In genomic region chr2:32364290-32364689, GRCh38 we compare ENCODE assay signal across 7 cellular contexts. TPM values are rescaled to one million over a fixed set of nuclear protein-coding genes. Genes with fewer than 3 reads are reported as not detected.
DNase-seq lines count a peak whose midpoint lies in the region; ATAC-seq, FAIRE-seq and TF ChIP-seq lines count a peak whose summit lies in the region.
"Not testable (repeated sequence)": the region's sequence is repeated elsewhere in the genome, so short reads cannot be mapped to it uniquely, and the experiment has no call there.

No MANE protein-coding gene starts in this region.

- H2AFZ ChIP-seq in IMR-90 (replicated peaks; ENCODE audit: low read length, poor library complexity); HepG2 (ENCODE audit: low read length): not testable (repeated sequence)

- not testable (repeated sequence) for H3K9ac ChIP-seq in IMR-90 (ENCODE audit: low read depth, low read length); HepG2 (ENCODE audit: insufficient read depth, low read depth, low read length)

- FAIRE-seq in HepG2 (lab: Jason Lieb, UNC) = not testable (repeated sequence)

- not testable (repeated sequence) for ATAC-seq in IMR-90 (ENCODE audit: low read depth); activated T-cell treated with anti-CD3 and anti-CD28 coated beads, Interleukin-2, amount 50 U/mL, for 72 hours (replicated peaks in 1 of 2); central memory CD8-positive, alpha-beta T cell (replicated peaks; ENCODE audit: extremely low read depth, poor library complexity, severe bottlenecking); natural killer cell
- peak; percentile 63 for ATAC-seq in HepG2

- H3K4me1 ChIP-seq in CD8-positive, alpha-beta memory T cell (ENCODE audit: insufficient read depth, low read length) = peaks cover 27% of the 10 kb centered on the region
- H3K4me1 ChIP-seq in IMR-90 (ENCODE audit: control insufficient read depth, insufficient read depth, low read length) = not testable (repeated sequence)
- peaks cover 77% of the 10 kb centered on the region for H3K4me1 ChIP-seq in HepG2 (ENCODE audit: insufficient read depth, low read length)

- peaks cover 100% of the 10 kb centered on the region for H3K79me2 ChIP-seq in HepG2 (ENCODE audit: insufficient read depth, low read length)

- not testable (repeated sequence) for H4K91ac ChIP-seq in IMR-90 (ENCODE audit: insufficient read depth, low read depth, low read length)

- POLR2A ChIA-PET in CD8-positive, alpha-beta memory T cell (lab: Charles Lee) = not testable (repeated sequence)
- POLR2A ChIA-PET in IMR-90 (lab: Charles Lee; ENCODE audit: unreplicated experiment) = interaction anchor here (0.6 kb wide), 2 partner anchors 40 to 93 kb away, joined by 3 read pairs; no protein-coding TSS in a partner anchor
- POLR2A ChIA-PET in HepG2 (lab: Yijun Ruan, JAX) = interaction anchor here (0.7 kb wide), 1 partner anchor 30 kb away, joined by 3 read pairs; no protein-coding TSS in a partner anchor

- H3K4ac ChIP-seq in IMR-90 (ENCODE audit: low read depth, low read length) = not testable (repeated sequence)

- in situ Hi-C loops in IMR-90 (cut with MboI; ENCODE audit: low sequenced_read_pairs); HepG2 (cut with HindIII; ENCODE audit: extremely low pct_ligation_motif_present, low pct_unique_long_range_greater_than_20kb): not testable (repeated sequence)

- DNase-seq in CD8-positive, alpha-beta memory T cell; IMR-90; activated T-cell treated with anti-CD3 and anti-CD28 coated beads, Interleukin-2, amount 50 U/mL, for 72 hours; central memory CD8-positive, alpha-beta T cell (ENCODE audit: low spot score in 2 of 2); HepG2 (ENCODE audit: low spot score); natural killer cell: not testable (repeated sequence)

- H3K27ac ChIP-seq in CD8-positive, alpha-beta memory T cell (ENCODE audit: low read depth, low read length) = not testable (repeated sequence)
- 0 out of 2 replicates have a peak overlapping the region, but pooled peaks have one; percentile 42 for H3K27ac ChIP-seq in IMR-90 (ENCODE audit: insufficient read depth, low read length)
- H3K27ac ChIP-seq in HepG2 (ENCODE audit: extremely low read length, insufficient read depth, low read length) = peak overlapping the region; percentile 24

- H4K20me1 ChIP-seq in IMR-90 (ENCODE audit: insufficient read depth, low read length) = peaks cover 96% of the 10 kb centered on the region
- peaks cover 72% of the 10 kb centered on the region for H4K20me1 ChIP-seq in HepG2 (ENCODE audit: insufficient read depth, low read length)

- H2BK15ac ChIP-seq in IMR-90 (ENCODE audit: low read depth, low read length) = not testable (repeated sequence)

- TF ChIP-seq POLR2A in IMR-90 (IDR thresholded peaks at IDR 0.05; ENCODE audit: low read depth, low read length); HepG2 (IDR thresholded peaks at IDR 0.05; ENCODE audit: insufficient read depth in 1 of 2, low read depth in 2 of 2, low read length in 2 of 2): not testable (repeated sequence)

- H3K9me3 Mint-ChIP-seq in CD8-positive, alpha-beta memory T cell; activated T-cell treated with anti-CD3 and anti-CD28 coated beads, Interleukin-2, amount 50 U/mL, for 72 hours; central memory CD8-positive, alpha-beta T cell; natural killer cell; stimulated activated naive CD8-positive, alpha-beta T cell treated with anti-CD3 and anti-CD28 coated beads, Interleukin-15, Interleukin-2, amounts not matched to agents 100 ng/mL and 50 ng/mL, for 24 hours: not testable (repeated sequence)

- dilution Hi-C loops in IMR-90 (cut with HindIII; ENCODE audit: low sequenced_read_pairs, unreplicated experiment) = not testable (repeated sequence)

- not testable (repeated sequence) for BruUV-seq in IMR-90 (replicated peaks; lab: Mats Ljungman, UMichigan); HepG2 (replicated peaks; lab: Mats Ljungman, UMichigan)

- H3K23ac ChIP-seq in IMR-90 (ENCODE audit: low read depth, low read length) = not testable (repeated sequence)

- not testable (repeated sequence) for H2AK5ac ChIP-seq in IMR-90 (ENCODE audit: low read depth, low read length)

- intact Hi-C loops in IMR-90 (cut with micrococcal nuclease); HepG2 (cut with micrococcal nuclease; ENCODE audit: unreplicated experiment); natural killer cell (cut with micrococcal nuclease): not testable (repeated sequence)

- peaks cover 3 to 44% of the 10 kb centered on the region in 2 experiments; a peak in 3 of 4 replicates for H3K79me1 ChIP-seq in IMR-90 (ENCODE audit: low read depth in 1 of 2, low read length in 2 of 2)

- H2BK120ac ChIP-seq in IMR-90 (ENCODE audit: low read depth, low read length) = not testable (repeated sequence)

- H3K4me3 Mint-ChIP-seq in CD8-positive, alpha-beta memory T cell = peak overlapping the region in 4 of 7 donors; percentile 12 to 52 (median 18)
- peak overlapping the region in 1 of 2 donors; percentile 44 for H3K4me3 Mint-ChIP-seq in activated T-cell treated with anti-CD3 and anti-CD28 coated beads, Interleukin-2, amount 50 U/mL, for 72 hours
- H3K4me3 Mint-ChIP-seq in central memory CD8-positive, alpha-beta T cell = peak overlapping the region; percentile 15
- H3K4me3 Mint-ChIP-seq in natural killer cell = peak overlapping the region; percentile 1
- H3K4me3 Mint-ChIP-seq in stimulated activated naive CD8-positive, alpha-beta T cell treated with anti-CD3 and anti-CD28 coated beads, Interleukin-15, Interleukin-2, amounts not matched to agents 100 ng/mL and 50 ng/mL, for 24 hours = not testable (repeated sequence)

- CTCF ChIA-PET in CD8-positive, alpha-beta memory T cell (lab: Charles Lee); IMR-90 (lab: Yijun Ruan, JAX); HepG2 (lab: Yijun Ruan, JAX; ENCODE audit: low intra/inter-chr PET ratio, low total read pairs): not testable (repeated sequence)

- H4K8ac ChIP-seq in IMR-90 (ENCODE audit: low read depth in 2 of 2, low read length in 2 of 2) = not testable (repeated sequence)

- peak overlapping the region in 4 of 8 donors; percentile 10 to 41 (median 24) for H3K27ac Mint-ChIP-seq in CD8-positive, alpha-beta memory T cell
- H3K27ac Mint-ChIP-seq in activated T-cell treated with anti-CD3 and anti-CD28 coated beads, Interleukin-2, amount 50 U/mL, for 72 hours = peak overlapping the region; percentile 92
- H3K27ac Mint-ChIP-seq in central memory CD8-positive, alpha-beta T cell (ENCODE audit: low read depth) = peak overlapping the region; percentile 41
- peak overlapping the region; percentile 64 for H3K27ac Mint-ChIP-seq in natural killer cell
- peak overlapping the region; percentile 42 for H3K27ac Mint-ChIP-seq in stimulated activated naive CD8-positive, alpha-beta T cell treated with anti-CD3 and anti-CD28 coated beads, Interleukin-15, Interleukin-2, amounts not matched to agents 100 ng/mL and 50 ng/mL, for 24 hours

- not testable (repeated sequence) for H2BK5ac ChIP-seq in IMR-90 (ENCODE audit: low read depth, low read length, poor library complexity, severe bottlenecking)

- not testable (repeated sequence) for TF ChIP-seq RAD21 in IMR-90 (IDR thresholded peaks at IDR 0.05; ENCODE audit: low read length); HepG2 (CRISPR knock-in tag; IDR thresholded peaks at IDR 0.05)

- no CpG with 5 or more reads among the region's 9 CpGs for WGBS in IMR-90 (ENCODE audit: extremely low coverage in 2 of 2, insufficient read length in 1 of 2), 2 experiments
- WGBS in HepG2 (ENCODE audit: low lambda C conversion rate) = 78% methylated on average over 9 of the region's 9 CpGs

- H3K4me2 ChIP-seq in IMR-90 (ENCODE audit: low read depth, low read length); HepG2 (ENCODE audit: low read depth, low read length): not testable (repeated sequence)

- H3K56ac ChIP-seq in IMR-90 (ENCODE audit: extremely low read depth, insufficient read depth, low read length) = not testable (repeated sequence)

- H3K9me3 ChIP-seq in CD8-positive, alpha-beta memory T cell (ENCODE audit: low read length); IMR-90 (ENCODE audit: control insufficient read depth, insufficient read depth, low read length); HepG2 (ENCODE audit: low read length): not testable (repeated sequence)

- H3K9me1 ChIP-seq in IMR-90 (ENCODE audit: insufficient read depth, low read length) = peaks cover 12% of the 10 kb centered on the region

- not testable (repeated sequence) for H3K4me3 ChIP-seq in CD8-positive, alpha-beta memory T cell (ENCODE audit: low read length); IMR-90 (ENCODE audit: insufficient read depth, low read depth, low read length); HepG2 (replicated peaks in 1 of 3; ENCODE audit: insufficient read depth in 1 of 3, low read depth in 2 of 3, low read length in 3 of 3)

- peaks cover 0 to 19% (median 5%) of the 10 kb centered on the region in 3 donors for H3K36me3 Mint-ChIP-seq in CD8-positive, alpha-beta memory T cell
- peaks cover 5 to 16% of the 10 kb centered on the region in 2 donors for H3K36me3 Mint-ChIP-seq in activated T-cell treated with anti-CD3 and anti-CD28 coated beads, Interleukin-2, amount 50 U/mL, for 72 hours (ENCODE audit: insufficient read depth in 2 of 2)
- not testable (repeated sequence) for H3K36me3 Mint-ChIP-seq in central memory CD8-positive, alpha-beta T cell (ENCODE audit: insufficient read depth); natural killer cell
- H3K36me3 Mint-ChIP-seq in stimulated activated naive CD8-positive, alpha-beta T cell treated with anti-CD3 and anti-CD28 coated beads, Interleukin-15, Interleukin-2, amounts not matched to agents 100 ng/mL and 50 ng/mL, for 24 hours (ENCODE audit: low read depth) = peaks cover 41% of the 10 kb centered on the region

- not testable (repeated sequence) for H4K5ac ChIP-seq in IMR-90 (ENCODE audit: low read depth, low read length)

- H3K14ac ChIP-seq in IMR-90 (replicated peaks; ENCODE audit: low read depth, low read length) = not testable (repeated sequence)

- not testable (repeated sequence) for H2AK9ac ChIP-seq in IMR-90 (replicated peaks; ENCODE audit: low read depth, low read length, poor library complexity)

- TF ChIP-seq CTCF in IMR-90 (conservative IDR thresholded peaks at IDR 0.05; ENCODE audit: low read depth, low read length); HepG2 (CRISPR knock-in tag; IDR thresholded peaks at IDR 0.05); natural killer cell (IDR thresholded peaks at IDR 0.05): not testable (repeated sequence)

- H2BK20ac ChIP-seq in IMR-90 (ENCODE audit: low read depth, low read length) = not testable (repeated sequence)

- H3K36me3 ChIP-seq in CD8-positive, alpha-beta memory T cell (ENCODE audit: insufficient read depth, low read length); IMR-90 (ENCODE audit: control insufficient read depth, insufficient read depth, low read length): not testable (repeated sequence)
- H3K36me3 ChIP-seq in HepG2 (replicated peaks in 1 of 2; ENCODE audit: control insufficient read depth in 1 of 2, insufficient read depth in 2 of 2, low read length in 2 of 2) = peaks cover 2 to 12% of the 10 kb centered on the region in 2 experiments; a peak in 3 of 5 replicates

- not testable (repeated sequence) for H3K27me3 Mint-ChIP-seq in CD8-positive, alpha-beta memory T cell; activated T-cell treated with anti-CD3 and anti-CD28 coated beads, Interleukin-2, amount 50 U/mL, for 72 hours (ENCODE audit: low read depth); central memory CD8-positive, alpha-beta T cell; natural killer cell (ENCODE audit: low read depth in 2 of 2); stimulated activated naive CD8-positive, alpha-beta T cell treated with anti-CD3 and anti-CD28 coated beads, Interleukin-15, Interleukin-2, amounts not matched to agents 100 ng/mL and 50 ng/mL, for 24 hours

- not testable (repeated sequence) for H3K27me3 ChIP-seq in CD8-positive, alpha-beta memory T cell (ENCODE audit: insufficient read depth, low read length, poor library complexity, severe bottlenecking); IMR-90 (ENCODE audit: control insufficient read depth, insufficient read depth, low read length); HepG2 (ENCODE audit: control insufficient read depth in 1 of 2, insufficient read depth in 2 of 2, low read length in 2 of 2)

- not testable (repeated sequence) for H3K18ac ChIP-seq in IMR-90 (ENCODE audit: low read depth, low read length)

- TF ChIP-seq EP300 in HepG2 (IDR thresholded peaks at IDR 0.05; ENCODE audit: low read depth in 2 of 2, low read length in 2 of 2); HepG2 (CRISPR knock-in tag; IDR thresholded peaks at IDR 0.05; ENCODE audit: borderline replicate concordance): not testable (repeated sequence)

- peaks cover 74 to 92% (median 88%) of the 10 kb centered on the region in 3 donors for H3K4me1 Mint-ChIP-seq in CD8-positive, alpha-beta memory T cell
- peaks cover 79% of the 10 kb centered on the region for H3K4me1 Mint-ChIP-seq in activated T-cell treated with anti-CD3 and anti-CD28 coated beads, Interleukin-2, amount 50 U/mL, for 72 hours (ENCODE audit: low read depth)
- H3K4me1 Mint-ChIP-seq in central memory CD8-positive, alpha-beta T cell = peaks cover 74% of the 10 kb centered on the region
- H3K4me1 Mint-ChIP-seq in natural killer cell = peaks cover 70 to 80% of the 10 kb centered on the region in 2 donors
- peaks cover 81% of the 10 kb centered on the region for H3K4me1 Mint-ChIP-seq in stimulated activated naive CD8-positive, alpha-beta T cell treated with anti-CD3 and anti-CD28 coated beads, Interleukin-15, Interleukin-2, amounts not matched to agents 100 ng/mL and 50 ng/mL, for 24 hours (ENCODE audit: low read depth)

RNA-seq across cellular contexts. Expression of gene BIRC6, which starts 7.5 kb away (rescaled TPM):
- total RNA-seq in CD8-positive, alpha-beta memory T cell = 10 to 100 TPM; 71.8 to 72.5 TPM
- polyA plus RNA-seq in CD8-positive, alpha-beta memory T cell = 32.4 TPM
- total RNA-seq in IMR-90 (2012; rRNA removed) = 251 and 316 TPM in 2 replicates
- polyA plus RNA-seq in IMR-90 (2012; rRNA removed) = 21.1 and 26.5 TPM in 2 replicates
- 7.3 and 9.8 TPM in 2 replicates for polyA plus RNA-seq in IMR-90 (2012; cell fraction: cytosol; rRNA removed)
- 11.4 and 57.8 TPM in 2 replicates for polyA plus RNA-seq in IMR-90 (2012; cell fraction: nucleus; rRNA removed; ENCODE audit: low replicate concordance)
- 10 to 100 TPM; 89.0 to 91.8 TPM for total RNA-seq in activated T-cell treated with anti-CD3 and anti-CD28 coated beads, Interleukin-2, amount 50 U/mL, for 72 hours
- total RNA-seq in HepG2 (2016; rRNA removed; fragmentation: Illumina TruSeq; extraction: Trizol) = 120 and 158 TPM in 2 replicates
- total RNA-seq in HepG2 (2016; cell fraction: cytosol; rRNA removed; fragmentation: Illumina TruSeq; extraction: Trizol; ENCODE audit: low read depth) = 98.2 and 106 TPM in 2 replicates
- total RNA-seq in HepG2 (2016; cell fraction: insoluble cytoplasmic fraction; rRNA removed; fragmentation: Illumina TruSeq; extraction: Trizol) = 111 and 153 TPM in 2 replicates
- total RNA-seq in HepG2 (2016; cell fraction: membrane; rRNA removed; fragmentation: Illumina TruSeq; extraction: Trizol) = 68.7 and 72.0 TPM in 2 replicates
- total RNA-seq in HepG2 (2016; cell fraction: nucleus; rRNA removed; fragmentation: Illumina TruSeq; extraction: Trizol) = 178 and 187 TPM in 2 replicates
- 64.8 and 65.6 TPM in 2 replicates for polyA plus RNA-seq in HepG2 (2011; rRNA removed)
- 36.0 and 51.5 TPM in 2 replicates for polyA plus RNA-seq in HepG2 (2011; cell fraction: cytosol; rRNA removed)
- 98.6 and 106 TPM in 2 replicates for polyA plus RNA-seq in HepG2 (2011; cell fraction: nucleus; rRNA removed)
- polyA plus RNA-seq in HepG2 (2012) = 42.2 and 47.8 TPM in 2 replicates
- polyA plus RNA-seq in HepG2 (2016; cell fraction: cytosol; fragmentation: Illumina TruSeq; extraction: Trizol; ENCODE audit: low read depth) = 2.3 and 2.4 TPM in 2 replicates
- 64.2 and 67.3 TPM in 2 replicates for polyA plus RNA-seq in HepG2 (2016; cell fraction: insoluble cytoplasmic fraction; fragmentation: Illumina TruSeq; extraction: Trizol; ENCODE audit: low read depth)
- polyA plus RNA-seq in HepG2 (2016; cell fraction: membrane; fragmentation: Illumina TruSeq; extraction: Trizol; ENCODE audit: low read depth) = 5.8 and 7.0 TPM in 2 replicates
- polyA plus RNA-seq in HepG2 (2016; cell fraction: nucleus; fragmentation: Illumina TruSeq; extraction: Trizol; ENCODE audit: insufficient read depth, low read depth) = 59.4 and 64.8 TPM in 2 replicates
- polyA minus RNA-seq in HepG2 (2011; rRNA and poly(A)+ RNA removed; ENCODE audit: low replicate concordance) = 673 and 951 TPM in 2 replicates
- 177 and 213 TPM in 2 replicates for polyA minus RNA-seq in HepG2 (2011; cell fraction: cytosol; rRNA and poly(A)+ RNA removed)
- 675 and 750 TPM in 2 replicates for polyA minus RNA-seq in HepG2 (2011; cell fraction: nucleus; rRNA and poly(A)+ RNA removed)
- total RNA-seq in natural killer cell = 100 to 1,000 TPM; 190 to 225 (median 224) TPM
